In the genomic region with DNA sequence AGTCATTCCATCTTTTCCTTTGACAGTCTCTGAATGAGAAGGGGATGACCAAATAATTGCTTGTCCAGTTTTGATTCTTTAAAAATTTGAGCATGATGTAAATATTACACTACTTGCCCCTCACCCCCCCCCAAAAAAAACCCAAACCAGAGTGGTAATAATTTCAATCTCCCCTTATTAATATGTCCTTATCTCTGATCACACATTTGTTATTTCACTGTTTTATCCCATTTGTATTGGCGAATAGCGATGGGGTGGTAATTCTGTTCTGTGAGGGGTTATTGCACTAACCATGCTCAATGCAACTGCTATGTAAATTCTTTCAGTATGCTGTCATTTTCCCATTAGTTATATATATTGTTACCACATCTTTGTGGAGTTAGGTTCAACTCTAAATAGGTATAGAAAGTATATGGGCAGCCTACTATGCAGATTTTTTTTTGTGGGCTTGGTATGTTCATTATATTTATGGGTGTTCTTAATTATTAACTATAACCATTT, we compare ENCODE assay signal across 8 cellular contexts. TPM values are rescaled to one million over a fixed set of nuclear protein-coding genes. Genes with fewer than 3 reads are reported as not detected.
DNase-seq lines count a peak whose midpoint lies in the region; ATAC-seq and TF ChIP-seq lines count a peak whose summit lies in the region.

No MANE protein-coding gene starts in this region.

- peaks cover 6% of the 10 kb centered on the region for H3K4me1 ChIP-seq in hepatocyte (ENCODE audit: insufficient read depth)
- H3K4me1 ChIP-seq in smooth muscle cell (ENCODE audit: low read depth), result peaks cover 24% of the 10 kb centered on the region

- peak overlapping the region; percentile 86 for H3K4me3 Mint-ChIP-seq in activated CD4-positive, alpha-beta memory T cell treated with anti-CD3 and anti-CD28 coated beads, Interleukin-2, amount 10 ng/mL, durations not matched to agents 7 days and 5 days

- H3K9me2 ChIP-seq in hepatocyte (replicated peaks; ENCODE audit: insufficient read depth), result no peaks in the 10 kb centered on the region

- POLR2A ChIA-PET in HEK293T (lab: Yijun Ruan, JAX), result interaction anchor here (1.3 to 1.6 kb wide), 2 partner anchors 22 to 70 kb away, joined by 4 to 6 read pairs; no protein-coding TSS in a partner anchor
- POLR2A ChIA-PET in activated CD4-positive, alpha-beta memory T cell treated with anti-CD3 and anti-CD28 coated beads, Interleukin-2, amount 10 ng/mL, durations not matched to agents 7 days and 5 days (lab: Charles Lee), result no interaction called here

- H3K79me2 ChIP-seq in hepatocyte (peaks cover 52% of the 10 kb centered on the region), smooth muscle cell (ENCODE audit: low read depth) (peaks cover 55% of the 10 kb centered on the region)

- in situ Hi-C loops in GM13977 (cut with MboI; ENCODE audit: low pct_unique_long_range_greater_than_20kb, low sequenced_read_pairs, unreplicated experiment), result loop anchor here (25.0 kb wide), 1 partner anchor 163 kb away; no protein-coding TSS in a partner anchor

- WGBS in hepatocyte (ENCODE audit: low lambda C conversion rate, missing lambda C conversion rate), result 8% methylated on average over 2 of the region's 2 CpGs
- WGBS in smooth muscle cell (ENCODE audit: low lambda C conversion rate), result 4% methylated on average over 2 of the region's 2 CpGs

- H3K4me3 ChIP-seq in hepatocyte (peak overlapping the region; percentile 99), smooth muscle cell (peak overlapping the region; percentile 99)

- peaks cover 7% of the 10 kb centered on the region for H4K20me1 ChIP-seq in hepatocyte (ENCODE audit: insufficient read depth, poor library complexity, severe bottlenecking)
- peaks cover 52% of the 10 kb centered on the region for H4K20me1 ChIP-seq in smooth muscle cell (ENCODE audit: low read depth)

- peaks cover 14% of the 10 kb centered on the region for H3K4me1 Mint-ChIP-seq in activated CD4-positive, alpha-beta memory T cell treated with anti-CD3 and anti-CD28 coated beads, Interleukin-2, amount 10 ng/mL, durations not matched to agents 7 days and 5 days

- H3K36me3 Mint-ChIP-seq in activated CD4-positive, alpha-beta memory T cell treated with anti-CD3 and anti-CD28 coated beads, Interleukin-2, amount 10 ng/mL, durations not matched to agents 7 days and 5 days (ENCODE audit: low read depth), result no peaks in the 10 kb centered on the region

- DNase-seq in HEK293T (ENCODE audit: extremely low spot score) (no peak), hepatocyte (ENCODE audit: low spot score) (no peak), smooth muscle cell (lab: John Stamatoyannopoulos, UW; ENCODE audit: unreplicated experiment) (no peak), hypothalamus (lab: John Stamatoyannopoulos, UW) (no peak), GM13977 (ENCODE audit: low spot score) (no peak), DMS53 (lab: John Stamatoyannopoulos, UW) (no peak)
- DNase-seq in activated CD4-positive, alpha-beta memory T cell treated with anti-CD3 and anti-CD28 coated beads, Interleukin-2, amount 10 ng/mL, durations not matched to agents 7 days and 5 days, result no peak

- no peak overlapping the region for H3K27ac Mint-ChIP-seq in activated CD4-positive, alpha-beta memory T cell treated with anti-CD3 and anti-CD28 coated beads, Interleukin-2, amount 10 ng/mL, durations not matched to agents 7 days and 5 days

- CTCF ChIA-PET in HEK293T (lab: Yijun Ruan, JAX), result no interaction called here
- CTCF ChIA-PET in activated CD4-positive, alpha-beta memory T cell treated with anti-CD3 and anti-CD28 coated beads, Interleukin-2, amount 10 ng/mL, durations not matched to agents 7 days and 5 days (lab: Charles Lee), result no interaction called here

- peak overlapping the region; percentile 80 for H3K4me2 ChIP-seq in hepatocyte
- peak overlapping the region; percentile 99 for H3K4me2 ChIP-seq in smooth muscle cell

- peaks cover 9% of the 10 kb centered on the region for H3F3A ChIP-seq in smooth muscle cell (ENCODE audit: low read depth)

- TF ChIP-seq CTCF in hepatocyte (IDR thresholded peaks at IDR 0.05; ENCODE audit: poor library complexity) (no peak), smooth muscle cell (IDR thresholded peaks at IDR 0.05; ENCODE audit: borderline replicate concordance, insufficient read depth, poor library complexity, severe bottlenecking) (no peak), GM13977 (IDR thresholded peaks at IDR 0.05; ENCODE audit: extremely low read depth, insufficient read depth, missing control alignments) (no peak)

- H2AFZ ChIP-seq in hepatocyte, result peak overlapping the region; percentile 95
- H2AFZ ChIP-seq in smooth muscle cell (ENCODE audit: low read depth), result peak overlapping the region; percentile 89

- peak overlapping the region; percentile 99 for H3K9ac ChIP-seq in smooth muscle cell (ENCODE audit: low read depth)

- no peaks in the 10 kb centered on the region for H3K27me3 ChIP-seq in hepatocyte
- H3K27me3 ChIP-seq in smooth muscle cell (ENCODE audit: low read depth), result no peaks in the 10 kb centered on the region

- no peak for ATAC-seq in GM21576 (IDR thresholded peaks at IDR 0.05; ENCODE audit: unreplicated experiment)

- H3K9me3 Mint-ChIP-seq in activated CD4-positive, alpha-beta memory T cell treated with anti-CD3 and anti-CD28 coated beads, Interleukin-2, amount 10 ng/mL, durations not matched to agents 7 days and 5 days, result no peaks in the 10 kb centered on the region

- H3K27ac ChIP-seq in hepatocyte (peak overlapping the region; percentile 99), smooth muscle cell (ENCODE audit: low read depth) (peak overlapping the region; percentile 94)

- H3K36me3 ChIP-seq in hepatocyte (replicated peaks; ENCODE audit: insufficient read depth, low read depth), result no peaks in the 10 kb centered on the region
- H3K36me3 ChIP-seq in smooth muscle cell (ENCODE audit: low read depth), result no peaks in the 10 kb centered on the region

- peaks cover 39% of the 10 kb centered on the region for H3K27me3 Mint-ChIP-seq in activated CD4-positive, alpha-beta memory T cell treated with anti-CD3 and anti-CD28 coated beads, Interleukin-2, amount 10 ng/mL, durations not matched to agents 7 days and 5 days

- H3K9me3 ChIP-seq in hepatocyte (ENCODE audit: low read depth) (no peaks in the 10 kb centered on the region), smooth muscle cell (replicated peaks; ENCODE audit: low read depth) (no peaks in the 10 kb centered on the region)

TF ChIP-seq in HEK293T, 16 proteins besides CTCF, POLR2A, EP300 and RAD21:
- TF ChIP-seq HDGF (IDR thresholded peaks at IDR 0.05; ENCODE audit: borderline replicate concordance), result no peak
- TF ChIP-seq L3MBTL2 (conservative IDR thresholded peaks at IDR 0.05), result 0 out of 2 replicates have a peak, but pooled peaks have one; percentile 7
- no peak for TF ChIP-seq NFRKB (IDR thresholded peaks at IDR 0.05)

RNA-seq across cellular contexts. Expression of a gene that starts 1.1 kb away (rescaled TPM):
- 1 to 10 TPM; 1.3 to 1.6 TPM for total RNA-seq in activated CD4-positive, alpha-beta memory T cell treated with anti-CD3 and anti-CD28 coated beads, Interleukin-2, amount 10 ng/mL, durations not matched to agents 7 days and 5 days
- 28.9 and 37.3 TPM in 2 replicates for total RNA-seq in hepatocyte
- 20.7 and 25.7 TPM in 2 replicates for polyA plus RNA-seq in hepatocyte
- total RNA-seq in smooth muscle cell, result 32.1 and 46.2 TPM in 2 replicates
- polyA plus RNA-seq in smooth muscle cell, result 11.9 and 20.7 TPM in 2 replicates

RNA-seq across cellular contexts. Expression of a gene that starts 36.3 kb away (rescaled TPM):
- total RNA-seq in activated CD4-positive, alpha-beta memory T cell treated with anti-CD3 and anti-CD28 coated beads, Interleukin-2, amount 10 ng/mL, durations not matched to agents 7 days and 5 days, result not detected
- total RNA-seq in hepatocyte, result 1.7 and 1.9 TPM in 2 replicates
- 0.15 and 1.0 TPM in 2 replicates for polyA plus RNA-seq in hepatocyte
- 96.5 and 120 TPM in 2 replicates for total RNA-seq in smooth muscle cell
- 33.5 and 92.4 TPM in 2 replicates for polyA plus RNA-seq in smooth muscle cell

Comparison
In these comparisons a context has a peak if more than half of its experiments do, and no peak if none do; other contexts are left out.
1. RNA of a gene that starts 1.1 kb away (total RNA-seq): 28.9 to 37.3 TPM in hepatocyte and 32.1 to 46.2 TPM in smooth muscle cell; 1.3 to 1.6 TPM in activated CD4-positive, alpha-beta memory T cell treated with anti-CD3 and anti-CD28 coated beads, Interleukin-2, amount 10 ng/mL, durations not matched to agents 7 days and 5 days; every median in the first group is over 10 times any median in the second.
2. RNA of a gene that starts 36.3 kb away (total RNA-seq): 96.5 to 120 TPM in smooth muscle cell; 1.7 to 1.9 TPM in hepatocyte and not detected in activated CD4-positive, alpha-beta memory T cell treated with anti-CD3 and anti-CD28 coated beads, Interleukin-2, amount 10 ng/mL, durations not matched to agents 7 days and 5 days; every median in the first group is over 10 times any median in the second.